Comparison of ENCODE assay signal across 31 cellular contexts in the genomic region with DNA sequence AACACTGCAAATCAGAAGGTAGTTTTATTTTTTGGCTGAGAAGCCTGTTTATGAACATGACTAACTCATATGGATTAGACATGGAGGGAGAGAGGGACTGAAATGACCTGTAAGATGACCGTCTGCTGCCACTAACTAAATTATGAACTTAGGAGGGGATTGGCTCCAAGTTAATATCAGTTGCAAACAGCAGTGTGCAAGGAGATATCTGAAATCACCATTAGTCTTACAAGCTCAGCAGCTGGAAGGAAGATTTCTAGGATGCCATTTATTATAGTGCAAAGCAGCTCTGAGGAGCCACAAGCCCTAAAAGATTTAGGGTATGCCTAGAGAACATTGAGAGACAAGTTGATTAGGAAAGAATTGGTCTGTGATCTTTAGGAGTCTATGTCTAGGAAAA.
"Had no signal": no experiment of that assay in that cellular context is flagged by ENCODE, and none has a peak within 500 bp of the region (broad histone marks: within the 10 kb centered on the region; RNA-seq: fewer than 3 reads in every experiment).

No MANE protein-coding gene starts in this region.

- DNase-seq: Kasumi-1, KG1, MG63, NCI-H1048, NCI-H1092 treated with DMSO at 0.1 percent for 48 hours, NCI-H1105 treated with DMSO at 0.1 percent for 48 hours, NCI-H1417, NCI-H1436, NCI-H146, NCI-H1694, NCI-H187, NCI-H1930, NCI-H2029 treated with DMSO at 0.1 percent for 48 hours, NCI-H2081 treated with DMSO at 0.1 percent for 48 hours, NCI-H2107, NCI-H2171, NCI-H226, NCI-H446 treated with DMSO at 0.1 percent for 48 hours, NCI-H510A, NCI-H524, NCI-H526, NCI-H69, NCI-H748 treated with DMSO at 0.1 percent for 48 hours, PC-9, Right ventricle myocardium superior, RPMI8226, SHP77 treated with DMSO at 0.1 percent for 48 hours, SK-N-SH, SW 1271 had no signal

- H2AFZ ChIP-seq: PC-9 had no signal

- H3K27me3 ChIP-seq: MG63, SJSA1 had no signal

- H3K9me3 ChIP-seq: MG63, SJSA1, SK-N-SH had no signal

- H3K27ac ChIP-seq: PC-9, SJSA1 had no signal

- H3K36me3 ChIP-seq: MG63, SJSA1 had no signal

- H3K4me3 ChIP-seq: MG63, PC-9, SJSA1 had no signal

- ATAC-seq: Panc1 had no signal

- H3K9ac ChIP-seq: SK-N-SH had no signal

- H3K4me2 ChIP-seq: PC-9, SK-N-SH had no signal

- H3K4me1 ChIP-seq: SJSA1 had no signal
